Comparison of ENCODE assay signal across 10 cellular contexts in the genomic region with DNA sequence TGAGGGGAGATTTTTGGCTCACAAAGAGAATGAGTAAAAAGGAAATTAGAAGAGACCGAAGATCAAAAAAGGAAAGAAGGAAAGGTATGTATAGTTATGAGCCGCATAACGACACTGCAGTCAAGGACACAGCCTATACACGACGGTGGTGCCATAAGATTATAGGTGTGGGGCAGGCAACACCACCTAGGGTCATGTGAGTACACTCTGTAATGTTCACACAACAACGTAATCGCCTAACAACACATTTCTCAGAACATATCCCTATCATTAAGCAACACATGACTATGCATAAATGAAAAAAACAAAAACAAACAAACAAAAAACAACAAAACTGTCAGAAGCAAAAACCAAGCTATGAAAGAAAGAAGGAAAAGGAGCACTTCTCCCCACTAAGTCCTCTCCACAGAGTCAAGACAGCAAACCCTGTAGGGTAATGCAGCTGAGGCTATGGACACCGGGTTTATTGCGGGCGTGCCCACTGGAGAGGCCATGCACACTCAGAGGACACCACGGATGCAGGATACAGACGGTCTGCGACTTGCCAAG. TPM values are rescaled to one million over a fixed set of nuclear protein-coding genes. Genes with fewer than 3 reads are reported as not detected.
A peak's percentile ranks its signal among the peaks of the same experiment; 100 is the strongest.
DNase-seq lines count a peak whose midpoint lies in the region; ATAC-seq and TF ChIP-seq lines count a peak whose summit lies in the region.
"Had no signal": no experiment of that assay in that cellular context is flagged by ENCODE, and none has a peak within 500 bp of the region (broad histone marks: within the 10 kb centered on the region; RNA-seq: fewer than 3 reads in every experiment).

No MANE protein-coding gene starts in this region.

- no peaks in the 10 kb centered on the region for H3K27me3 ChIP-seq in spleen (replicated peaks in 1 of 7)

- H3K27ac ChIP-seq in spleen = peak overlapping the region in 5 of 8 donors; percentile 1 to 77 (median 65)
- H3K27ac ChIP-seq: KMS-11 had no signal

- no peaks in the 10 kb centered on the region for H3K9me3 Mint-ChIP-seq in activated CD4-positive, alpha-beta T cell treated with anti-CD3 and anti-CD28 coated beads, Interleukin-2, amount 10 ng/mL, durations not matched to agents 7 days and 5 days
- H3K9me3 Mint-ChIP-seq in activated CD4-positive, alpha-beta memory T cell treated with anti-CD3 and anti-CD28 coated beads, Interleukin-2, amount 10 ng/mL, durations not matched to agents 7 days and 5 days = no peaks in the 10 kb centered on the region
- no peaks in the 10 kb centered on the region for H3K9me3 Mint-ChIP-seq in mesothelial cell of epicardium

- H3K4me3 Mint-ChIP-seq in activated CD4-positive, alpha-beta T cell treated with anti-CD3 and anti-CD28 coated beads, Interleukin-2, amount 10 ng/mL, durations not matched to agents 7 days and 5 days = peak overlapping the region; percentile 25
- H3K4me3 Mint-ChIP-seq in activated CD4-positive, alpha-beta memory T cell treated with anti-CD3 and anti-CD28 coated beads, Interleukin-2, amount 10 ng/mL, durations not matched to agents 7 days and 5 days = peak overlapping the region; percentile 31
- no peak overlapping the region for H3K4me3 Mint-ChIP-seq in mesothelial cell of epicardium

- H3K4me3 ChIP-seq in spleen = peak overlapping the region in 1 of 8 donors; percentile 23

- no peak for TF ChIP-seq CTCF in spleen (IDR thresholded peaks at IDR 0.05 in 8 of 11, conservative IDR thresholded peaks at IDR 0.05 in 3 of 11)
- TF ChIP-seq CTCF in mesothelial cell of epicardium (IDR thresholded peaks at IDR 0.05; ENCODE audit: unreplicated experiment) = no peak

- no peaks in the 10 kb centered on the region for H3K9me3 ChIP-seq in spleen

- intact Hi-C loops in spleen (cut with DNase I; ENCODE audit: low total_unique reads) = no loop called here

- H3K4me1 Mint-ChIP-seq in activated CD4-positive, alpha-beta T cell treated with anti-CD3 and anti-CD28 coated beads, Interleukin-2, amount 10 ng/mL, durations not matched to agents 7 days and 5 days = peaks cover 88% of the 10 kb centered on the region
- peaks cover 85% of the 10 kb centered on the region for H3K4me1 Mint-ChIP-seq in activated CD4-positive, alpha-beta memory T cell treated with anti-CD3 and anti-CD28 coated beads, Interleukin-2, amount 10 ng/mL, durations not matched to agents 7 days and 5 days
- H3K4me1 Mint-ChIP-seq in mesothelial cell of epicardium = peaks cover 39% of the 10 kb centered on the region

- peaks cover 24 to 100% (median 94%) of the 10 kb centered on the region in 6 donors for H3K4me1 ChIP-seq in spleen

- peak; percentile 50 for ATAC-seq in HG02798 (IDR thresholded peaks at IDR 0.05; ENCODE audit: poor library complexity, unreplicated experiment)

- CTCF ChIA-PET in activated CD4-positive, alpha-beta T cell treated with anti-CD3 and anti-CD28 coated beads, Interleukin-2, amount 10 ng/mL, durations not matched to agents 7 days and 5 days (lab: Charles Lee) = interaction anchor here (1.3 to 4.1 kb wide), 6 partner anchors 10 to 51 kb away, joined by 3 to 12 read pairs (median 5); no protein-coding TSS in a partner anchor
- CTCF ChIA-PET in activated CD4-positive, alpha-beta memory T cell treated with anti-CD3 and anti-CD28 coated beads, Interleukin-2, amount 10 ng/mL, durations not matched to agents 7 days and 5 days (lab: Charles Lee) = interaction anchor here (2.0 kb wide), 1 partner anchor 12 kb away, joined by 6 read pairs; no protein-coding TSS in a partner anchor

- no peak for TF ChIP-seq POLR2A in spleen (IDR thresholded peaks at IDR 0.05)

- DNase-seq in activated CD4-positive, alpha-beta T cell treated with anti-CD3 and anti-CD28 coated beads, Interleukin-2, amount 10 ng/mL, durations not matched to agents 7 days and 5 days = no peak
- no peak for DNase-seq in activated CD4-positive, alpha-beta T cell treated with anti-CD3 and anti-CD28 coated beads, Interleukin-2, amount 50 U/mL, for 48 hours
- DNase-seq in activated CD4-positive, alpha-beta memory T cell treated with anti-CD3 and anti-CD28 coated beads, Interleukin-2, amount 10 ng/mL, durations not matched to agents 7 days and 5 days = no peak
- DNase-seq in spleen = no peak
- DNase-seq in HT-29 (ENCODE audit: low spot score) = no peak
- DNase-seq in mesothelial cell of epicardium (ENCODE audit: low spot score in 2 of 2, unreplicated experiment in 2 of 2) = no peak
- DNase-seq in NCI-H1930 (lab: John Stamatoyannopoulos, UW) = no peak
- DNase-seq: NCI-H446 treated with DMSO at 0.1 percent for 48 hours had no signal

- no peaks in the 10 kb centered on the region for H3K27me3 Mint-ChIP-seq in activated CD4-positive, alpha-beta T cell treated with anti-CD3 and anti-CD28 coated beads, Interleukin-2, amount 10 ng/mL, durations not matched to agents 7 days and 5 days
- H3K27me3 Mint-ChIP-seq in activated CD4-positive, alpha-beta memory T cell treated with anti-CD3 and anti-CD28 coated beads, Interleukin-2, amount 10 ng/mL, durations not matched to agents 7 days and 5 days = no peaks in the 10 kb centered on the region
- H3K27me3 Mint-ChIP-seq in mesothelial cell of epicardium (ENCODE audit: low read depth) = no peaks in the 10 kb centered on the region

- POLR2A ChIA-PET in activated CD4-positive, alpha-beta T cell treated with anti-CD3 and anti-CD28 coated beads, Interleukin-2, amount 10 ng/mL, durations not matched to agents 7 days and 5 days (lab: Charles Lee) = no interaction called here
- POLR2A ChIA-PET in activated CD4-positive, alpha-beta memory T cell treated with anti-CD3 and anti-CD28 coated beads, Interleukin-2, amount 10 ng/mL, durations not matched to agents 7 days and 5 days (lab: Charles Lee) = interaction anchor here (1.1 to 8.5 kb wide), 8 partner anchors 8 to 58 kb away, joined by 3 to 62 read pairs (median 10); partner anchors contain the start of gene PIP4K2A

- H3K36me3 ChIP-seq in spleen = no peaks in the 10 kb centered on the region

- WGBS in spleen, 5 donors = 58 to 68% (median 62%) methylated on average over 13 of the region's 13 CpGs

- peak overlapping the region; percentile 91 for H3K27ac Mint-ChIP-seq in activated CD4-positive, alpha-beta T cell treated with anti-CD3 and anti-CD28 coated beads, Interleukin-2, amount 10 ng/mL, durations not matched to agents 7 days and 5 days
- H3K27ac Mint-ChIP-seq in activated CD4-positive, alpha-beta memory T cell treated with anti-CD3 and anti-CD28 coated beads, Interleukin-2, amount 10 ng/mL, durations not matched to agents 7 days and 5 days = peak overlapping the region; percentile 68
- no peak overlapping the region for H3K27ac Mint-ChIP-seq in mesothelial cell of epicardium

- H3K36me3 Mint-ChIP-seq in activated CD4-positive, alpha-beta T cell treated with anti-CD3 and anti-CD28 coated beads, Interleukin-2, amount 10 ng/mL, durations not matched to agents 7 days and 5 days (ENCODE audit: low read depth) = peaks cover 12% of the 10 kb centered on the region
- peaks cover 7% of the 10 kb centered on the region for H3K36me3 Mint-ChIP-seq in activated CD4-positive, alpha-beta memory T cell treated with anti-CD3 and anti-CD28 coated beads, Interleukin-2, amount 10 ng/mL, durations not matched to agents 7 days and 5 days (ENCODE audit: low read depth)
- H3K36me3 Mint-ChIP-seq in mesothelial cell of epicardium = no peaks in the 10 kb centered on the region

RNA-seq across cellular contexts. Expression of gene PIP4K2A, which starts 45.1 kb away (rescaled TPM):
- total RNA-seq in activated CD4-positive, alpha-beta T cell treated with anti-CD3 and anti-CD28 coated beads, Interleukin-2, amount 10 ng/mL, durations not matched to agents 7 days and 5 days = 100 to 1,000 TPM; 161 to 163 TPM
- 100 to 1,000 TPM; 126 to 137 TPM for total RNA-seq in activated CD4-positive, alpha-beta memory T cell treated with anti-CD3 and anti-CD28 coated beads, Interleukin-2, amount 10 ng/mL, durations not matched to agents 7 days and 5 days
- total RNA-seq in spleen (100 to 1,000 TPM in 5 of 7 donors, 10 to 100 TPM in 2; 95.1 to 168 (median 136) TPM), mesothelial cell of epicardium (33.6 to 37.6 TPM (median 34.9 TPM) in 3 replicates)
- polyA plus RNA-seq in spleen = 10 to 100 TPM; 30.1 to 35.7 (median 30.6) TPM
- total RNA-seq in HT-29 (2014; rRNA removed; shearing (Covaris generic)) = 5.0 and 9.7 TPM in 2 replicates
